14 cellular contexts compared by ENCODE assay signal in genomic region chr3:77392181-77392580, GRCh38.
A peak's percentile ranks its signal among the peaks of the same experiment; 100 is the strongest.
DNase-seq lines count a peak whose midpoint lies in the region; ATAC-seq and TF ChIP-seq lines count a peak whose summit lies in the region.
"Had no signal": no experiment of that assay in that cellular context is flagged by ENCODE, and none has a peak within 500 bp of the region (broad histone marks: within the 10 kb centered on the region; RNA-seq: fewer than 3 reads in every experiment).

No MANE protein-coding gene starts in this region.

- H3K9me3 ChIP-seq in endocrine pancreas (ENCODE audit: control insufficient read depth, low read length) = no peaks in the 10 kb centered on the region
- H3K9me3 ChIP-seq: BE2C had no signal

- H3K4me3 Mint-ChIP-seq in nephron progenitor cell = no peak overlapping the region
- H3K4me3 Mint-ChIP-seq: CD4-positive, alpha-beta memory T cell had no signal

- DNase-seq in NCI-H82 (lab: John Stamatoyannopoulos, UW) (peak; percentile 77), nephron progenitor cell (no peak), retinal pigment epithelial cell (ENCODE audit: low read depth) (peak; percentile 35), DMS 273 treated with DMSO at 0.1 percent for 48 hours (lab: John Stamatoyannopoulos, UW) (no peak), NCI-H1436 treated with DMSO at 0.1 percent for 48 hours (lab: John Stamatoyannopoulos, UW) (no peak)
- DNase-seq: BE2C; CD4-positive, alpha-beta memory T cell; DMS153; DMS79 treated with DMSO at 0.1 percent for 48 hours; EL; GM23248 had no signal

- H3K4me3 ChIP-seq in endocrine pancreas (ENCODE audit: control insufficient read depth, insufficient read depth, low read length) = peak overlapping the region; percentile 18
- H3K4me3 ChIP-seq in retinal pigment epithelial cell (ENCODE audit: low read length) = no peak overlapping the region
- H3K4me3 ChIP-seq: GM23248 had no signal

- no peaks in the 10 kb centered on the region for H3K4me1 Mint-ChIP-seq in nephron progenitor cell
- H3K4me1 Mint-ChIP-seq: CD4-positive, alpha-beta memory T cell had no signal

- peaks cover 6% of the 10 kb centered on the region for H3K4me1 ChIP-seq in endocrine pancreas (ENCODE audit: control insufficient read depth, insufficient read depth, low read length)

- TF ChIP-seq CTCF in nephron progenitor cell (IDR thresholded peaks at IDR 0.05) (no peak), retinal pigment epithelial cell (conservative IDR thresholded peaks at IDR 0.05; ENCODE audit: low read depth, low read length) (no peak)

- no peaks in the 10 kb centered on the region for H3K36me3 ChIP-seq in endocrine pancreas (ENCODE audit: control insufficient read depth, insufficient read depth, low read length)
- H3K36me3 ChIP-seq: BE2C had no signal

- H3K27me3 Mint-ChIP-seq in nephron progenitor cell (ENCODE audit: low read depth, poor library complexity) = no peaks in the 10 kb centered on the region
- H3K27me3 Mint-ChIP-seq: CD4-positive, alpha-beta memory T cell had no signal

- H3K27ac Mint-ChIP-seq in nephron progenitor cell = peak overlapping the region; percentile 11
- H3K27ac Mint-ChIP-seq: CD4-positive, alpha-beta memory T cell had no signal

- H3K9ac ChIP-seq in endocrine pancreas (ENCODE audit: control insufficient read depth, insufficient read depth, low read length) = no peak overlapping the region
- H3K9ac ChIP-seq: GM23248 had no signal

- no peaks in the 10 kb centered on the region for H3K27me3 ChIP-seq in endocrine pancreas (ENCODE audit: control insufficient read depth, insufficient read depth, low read length)
- H3K27me3 ChIP-seq: BE2C had no signal

- H3K36me3 Mint-ChIP-seq in nephron progenitor cell (ENCODE audit: low read depth) = no peaks in the 10 kb centered on the region
- H3K36me3 Mint-ChIP-seq: CD4-positive, alpha-beta memory T cell had no signal

- no peak for ATAC-seq in HG03378 (IDR thresholded peaks at IDR 0.05; ENCODE audit: unreplicated experiment)
- ATAC-seq: HCT116 had no signal

- no peaks in the 10 kb centered on the region for H3K9me3 Mint-ChIP-seq in nephron progenitor cell

Comparison
In these comparisons a context has a peak if more than half of its experiments do, and no peak if none do; other contexts are left out.
1. DNase-seq: peak in NCI-H82 (single experiment) and retinal pigment epithelial cell (single experiment); none in nephron progenitor cell (single experiment), DMS 273 treated with DMSO at 0.1 percent for 48 hours (single experiment) and NCI-H1436 treated with DMSO at 0.1 percent for 48 hours (single experiment).